In the genomic region with DNA sequence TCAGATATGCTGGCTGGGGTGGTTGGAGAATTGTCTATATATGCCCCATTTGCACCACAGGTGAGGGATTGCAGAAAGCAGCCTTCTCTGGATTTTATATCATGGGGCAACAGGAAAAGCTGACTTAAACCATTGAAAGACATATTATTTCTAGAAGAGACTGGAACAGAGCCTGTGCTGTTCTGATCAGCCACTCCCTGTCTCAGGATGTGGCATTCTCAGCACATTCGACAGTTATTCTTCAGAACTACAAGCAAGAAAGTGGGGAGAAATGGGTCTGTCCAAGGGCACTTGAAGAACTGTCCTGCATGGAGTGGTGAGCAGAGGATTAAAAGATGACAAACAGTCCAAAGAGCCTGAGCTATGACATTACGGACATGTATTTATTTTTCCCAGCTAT, we compare ENCODE assay signal across 30 cellular contexts.
"Had no signal": no experiment of that assay in that cellular context is flagged by ENCODE, and none has a peak within 500 bp of the region (broad histone marks: within the 10 kb centered on the region; RNA-seq: fewer than 3 reads in every experiment).

No MANE protein-coding gene starts in this region.

- H3K36me3 ChIP-seq: MG63, Peyer's patch, SJCRH30 had no signal

- H3K4me3 ChIP-seq: MG63, Peyer's patch, SJCRH30, SK-N-MC had no signal

- DNase-seq: Kasumi-1, MG63, NCI-H1048, NCI-H1092 treated with DMSO at 0.1 percent for 48 hours, NCI-H1105 treated with DMSO at 0.1 percent for 48 hours, NCI-H1417, NCI-H1436, NCI-H146, NCI-H1694, NCI-H187, NCI-H1930, NCI-H2081 treated with DMSO at 0.1 percent for 48 hours, NCI-H2107, NCI-H2171, NCI-H226, NCI-H446 treated with DMSO at 0.1 percent for 48 hours, NCI-H510A, NCI-H524, NCI-H526, NCI-H69, NCI-H748 treated with DMSO at 0.1 percent for 48 hours, NCI-H82, PC-3, Peyer's patch, RPMI8226, SHP77, SIG-M5, SJCRH30 had no signal

- H3K4me1 ChIP-seq: Peyer's patch, SJCRH30 had no signal

- H3K27me3 ChIP-seq: MG63, Peyer's patch, SJCRH30 had no signal

- H3K9me3 ChIP-seq: MG63, Peyer's patch, SJCRH30 had no signal

- H3K27ac ChIP-seq: Peyer's patch, SJCRH30, SK-N-MC had no signal

- ATAC-seq: PC-3, SK-N-SH treated with all-trans-retinoic acid at 6 μM for 48 hours had no signal
